ENCODE assay signal across 9 cellular contexts in genomic region chr6:156498696-156499095, GRCh38.
"Had no signal": no experiment of that assay in that cellular context is flagged by ENCODE, and none has a peak within 500 bp of the region (broad histone marks: within the 10 kb centered on the region; RNA-seq: fewer than 3 reads in every experiment).

No MANE protein-coding gene starts in this region.

- DNase-seq: GM23248, GOT3, H7, H9, HCEC 1CT, HFFc6 had no signal

- H3K4me1 Mint-ChIP-seq: GM23338 had no signal

- ATAC-seq: GM23338, HCT116 had no signal

- H3K9me3 Mint-ChIP-seq: GM23338 had no signal

- H3K9me3 ChIP-seq: HAP-1 had no signal

- H3K4me1 ChIP-seq: HAP-1 had no signal

- H3K4me3 Mint-ChIP-seq: GM23338, H9, HFFc6 had no signal

- H3K27ac ChIP-seq: GM23248 had no signal

- H3K4me3 ChIP-seq: GM23248, GM23338, HAP-1 had no signal

- H3K36me3 ChIP-seq: HAP-1 had no signal

- H3K27ac Mint-ChIP-seq: GM23338, H9, HFFc6 had no signal
